Comparison of ENCODE assay signal across 14 cellular contexts in the genomic region with DNA sequence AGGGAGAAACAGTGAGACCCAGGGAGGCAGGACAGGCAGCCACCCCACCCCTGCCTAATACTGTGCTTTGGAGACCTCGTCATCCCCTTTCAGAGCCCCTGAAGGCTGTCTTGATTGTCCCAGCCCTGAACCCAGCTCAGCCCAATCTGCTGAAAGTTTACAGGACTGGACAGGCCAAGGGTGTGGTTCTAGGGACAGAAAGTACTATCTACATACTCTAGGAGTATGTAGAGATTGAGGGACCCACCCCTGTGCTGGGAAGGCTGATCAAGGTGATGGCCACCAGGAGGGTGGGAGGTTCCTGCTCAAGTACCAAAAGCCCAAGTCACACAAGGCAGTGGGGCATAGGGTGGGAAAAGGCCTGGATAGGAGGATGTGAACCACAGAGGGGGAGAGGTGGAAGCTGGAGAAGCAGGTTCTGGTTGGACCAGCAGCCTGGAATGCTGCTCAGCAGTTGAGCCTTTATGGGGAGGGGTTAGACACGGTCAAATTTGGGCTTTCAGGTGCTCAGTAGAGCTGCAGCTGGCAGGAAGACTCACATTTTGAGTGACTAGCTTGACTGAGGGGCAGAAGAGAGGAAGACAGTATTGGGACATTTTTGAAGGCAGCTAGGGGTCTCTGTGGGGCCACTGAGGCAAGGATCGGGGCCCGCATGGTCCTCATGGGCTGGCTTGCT. TPM values are rescaled to one million over a fixed set of nuclear protein-coding genes. Genes with fewer than 3 reads are reported as not detected.
A peak's percentile ranks its signal among the peaks of the same experiment; 100 is the strongest.
DNase-seq lines count a peak whose midpoint lies in the region; ATAC-seq, FAIRE-seq and TF ChIP-seq lines count a peak whose summit lies in the region.
"Had no signal": no experiment of that assay in that cellular context is flagged by ENCODE, and none has a peak within 500 bp of the region (broad histone marks: within the 10 kb centered on the region; RNA-seq: fewer than 3 reads in every experiment).

No MANE protein-coding gene starts in this region.

- H3K9me3 ChIP-seq in RWPE2 (ENCODE audit: severe bottlenecking) = no peaks in the 10 kb centered on the region
- H3K9me3 ChIP-seq in esophagus (ENCODE audit: control insufficient read depth in 2 of 2, insufficient read depth in 1 of 2, low read depth in 1 of 2, low read length in 1 of 2) = no peaks in the 10 kb centered on the region
- no peaks in the 10 kb centered on the region for H3K9me3 ChIP-seq in small intestine (ENCODE audit: control insufficient read depth, low read depth)

- H3K4me1 ChIP-seq in RWPE2 (ENCODE audit: insufficient read depth, poor library complexity, severe bottlenecking) (peaks cover 41% of the 10 kb centered on the region), esophagus (ENCODE audit: control insufficient read depth in 2 of 2, insufficient read depth in 2 of 2, low read length in 1 of 2) (peaks cover 18 to 53% of the 10 kb centered on the region in 2 donors), small intestine (ENCODE audit: control insufficient read depth in 2 of 2, insufficient read depth in 1 of 2, low read depth in 1 of 2, low read length in 1 of 2) (peaks cover 7 to 10% of the 10 kb centered on the region in 2 donors)

- H3K27ac ChIP-seq in RWPE2 (ENCODE audit: poor library complexity, severe bottlenecking) = peak overlapping the region; percentile 67
- peak overlapping the region; percentile 90 to 94 for H3K27ac ChIP-seq in esophagus (ENCODE audit: low read depth in 2 of 2, low read length in 1 of 2)
- no peak overlapping the region for H3K27ac ChIP-seq in small intestine (ENCODE audit: low read depth in 1 of 2, low read length in 1 of 2)

- peaks cover 47% of the 10 kb centered on the region for H3K36me3 Mint-ChIP-seq in T-helper 2 cell treated with Interferon-gamma antibody and Interleukin-4, amounts not matched to agents 5 μg/mL and 100 μg/mL, for 36 hours (ENCODE audit: low read depth)

- WGBS in esophagus, 2 donors = 76 to 83% methylated on average over 4 of the region's 4 CpGs
- 86 to 98% (median 89%) methylated on average over 4 of the region's 4 CpGs for WGBS in small intestine, 3 donors

- H3K36me3 ChIP-seq in RWPE2 (ENCODE audit: low read depth) (peaks cover 12% of the 10 kb centered on the region; the same call in 1 of the 2 replicates), esophagus (ENCODE audit: control insufficient read depth in 2 of 2, insufficient read depth in 2 of 2, low read length in 1 of 2) (peaks cover 4 to 40% of the 10 kb centered on the region in 2 donors), small intestine (ENCODE audit: control insufficient read depth in 2 of 2, insufficient read depth in 2 of 2, low read length in 2 of 2) (no peaks in the 10 kb centered on the region)

- H3K4me1 Mint-ChIP-seq in T-helper 2 cell treated with Interferon-gamma antibody and Interleukin-4, amounts not matched to agents 5 μg/mL and 100 μg/mL, for 36 hours (ENCODE audit: low read depth) = peaks cover 79% of the 10 kb centered on the region

- DNase-seq in T-helper 2 cell treated with Interferon-gamma antibody and Interleukin-4, amounts not matched to agents 5 μg/mL and 100 μg/mL, for 36 hours (ENCODE audit: low spot score) = no peak
- DNase-seq in T-helper 2 cell = no peak
- DNase-seq in RWPE2 (ENCODE audit: low spot score) = no peak
- peak; percentile 44 for DNase-seq in small intestine
- no peak for DNase-seq in glomerular visceral epithelial cell (ENCODE audit: extremely low spot score)
- DNase-seq: 8988T; activated CD8-positive, alpha-beta memory T cell treated with anti-CD3 and anti-CD28 coated beads, Interleukin-2, amount 50 U/mL, for 48 hours; central memory CD4-positive, alpha-beta T cell; DMS 273 treated with DMSO at 0.1 percent for 48 hours; stimulated activated CD4-positive, alpha-beta T cell treated with anti-CD3 and anti-CD28 coated beads, Interleukin-1b, Interleukin-23, amount 100 ng/mL, for 48 hours; stimulated activated naive CD4-positive, alpha-beta T cell treated with Interleukin-2 at 50 U/mL for 16 hours had no signal

- H3K9me3 Mint-ChIP-seq in T-helper 2 cell treated with Interferon-gamma antibody and Interleukin-4, amounts not matched to agents 5 μg/mL and 100 μg/mL, for 36 hours = no peaks in the 10 kb centered on the region

- ATAC-seq in RWPE2 (ENCODE audit: low read depth) = no peak
- no peak for ATAC-seq in HG02610 (IDR thresholded peaks at IDR 0.05; ENCODE audit: unreplicated experiment)
- no peak for ATAC-seq in GM21786 (IDR thresholded peaks at IDR 0.05; ENCODE audit: unreplicated experiment)

- TF ChIP-seq CTCF in RWPE2 (IDR thresholded peaks at IDR 0.05; ENCODE audit: poor library complexity, severe bottlenecking) = no peak

- no peak for FAIRE-seq in small intestine (lab: Jason Lieb, UNC)

- peak overlapping the region; percentile 91 for H3K27ac Mint-ChIP-seq in T-helper 2 cell treated with Interferon-gamma antibody and Interleukin-4, amounts not matched to agents 5 μg/mL and 100 μg/mL, for 36 hours

- H3K4me3 ChIP-seq in RWPE2 (ENCODE audit: severe bottlenecking) = no peak overlapping the region
- peak overlapping the region in 1 of 2 donors; percentile 3 for H3K4me3 ChIP-seq in esophagus (ENCODE audit: low read depth in 1 of 2, low read length in 2 of 2)
- H3K4me3 ChIP-seq in small intestine (ENCODE audit: low read depth in 1 of 2, low read length in 2 of 2) = no peak overlapping the region

- H3K27me3 Mint-ChIP-seq in T-helper 2 cell treated with Interferon-gamma antibody and Interleukin-4, amounts not matched to agents 5 μg/mL and 100 μg/mL, for 36 hours (ENCODE audit: low read depth) = no peaks in the 10 kb centered on the region

- H3K27me3 ChIP-seq in RWPE2 (ENCODE audit: insufficient read depth, poor library complexity, severe bottlenecking) (no peaks in the 10 kb centered on the region), esophagus (ENCODE audit: control insufficient read depth in 1 of 2, insufficient read depth in 2 of 2, low read length in 2 of 2) (no peaks in the 10 kb centered on the region), small intestine (ENCODE audit: control insufficient read depth in 2 of 2, insufficient read depth in 2 of 2, low read length in 2 of 2) (no peaks in the 10 kb centered on the region)

- H3K4me3 Mint-ChIP-seq in T-helper 2 cell treated with Interferon-gamma antibody and Interleukin-4, amounts not matched to agents 5 μg/mL and 100 μg/mL, for 36 hours = peak overlapping the region; percentile 89

RNA-seq across cellular contexts. Expression of gene NBEAL2, which starts 6.7 kb away (rescaled TPM):
- polyA plus RNA-seq in esophagus (100 to 1,000 TPM; 173 to 211 TPM), small intestine (10 to 100 TPM; 32.7 to 55.9 (median 50.5) TPM)

RNA-seq across cellular contexts. Expression of gene CCDC12, which starts 9.6 kb away (rescaled TPM):
- 10 to 100 TPM; 82.5 to 90.1 TPM for polyA plus RNA-seq in esophagus
- 10 to 100 TPM; 73.3 to 84.5 (median 78.6) TPM for polyA plus RNA-seq in small intestine

Comparison
In these comparisons a context has a peak if more than half of its experiments do, and no peak if none do; other contexts are left out.
1. H3K27ac ChIP-seq: peak in RWPE2 (single experiment) and esophagus (2 of 2); none in small intestine (0 of 2).